In the genomic region with DNA sequence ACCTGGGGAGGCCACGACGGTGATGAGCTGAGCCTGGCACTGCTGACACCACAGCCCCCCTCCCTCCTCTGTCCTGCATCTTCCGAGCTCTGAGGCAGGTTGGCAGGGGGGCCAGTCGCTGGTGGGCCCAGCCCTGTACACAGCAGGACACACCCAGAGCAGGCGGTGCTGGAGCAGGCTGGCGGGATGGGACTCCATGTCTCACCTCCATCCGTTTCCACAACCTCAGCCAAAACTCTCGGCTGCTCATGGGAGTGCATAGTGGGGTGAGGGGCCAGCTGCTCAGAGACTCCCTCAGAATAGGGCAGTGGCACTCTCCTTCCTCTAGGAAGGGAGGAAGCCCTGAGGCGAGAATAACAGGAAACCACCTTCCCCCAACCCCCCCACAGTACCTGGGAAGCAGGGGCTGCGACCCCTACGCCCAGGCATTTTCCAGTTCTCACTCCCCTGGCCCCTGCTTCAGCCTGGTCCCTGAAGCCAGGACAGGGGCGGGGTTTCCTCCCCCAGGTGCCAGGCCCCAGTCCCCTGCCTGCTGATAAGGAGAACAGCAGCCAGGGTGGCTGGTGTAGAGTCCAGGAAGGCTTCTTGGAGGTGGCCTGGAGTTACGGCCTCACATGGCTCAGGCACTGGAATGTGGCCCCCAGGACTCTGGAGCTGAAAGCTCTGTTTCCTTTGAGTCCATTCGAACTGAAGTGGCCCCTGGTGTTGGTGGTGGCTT, we compare ENCODE assay signal across 9 cellular contexts. TPM values are rescaled to one million over a fixed set of nuclear protein-coding genes. Genes with fewer than 3 reads are reported as not detected.
DNase-seq lines count a peak whose midpoint lies in the region; ATAC-seq and TF ChIP-seq lines count a peak whose summit lies in the region.
"Had no signal": no experiment of that assay in that cellular context is flagged by ENCODE, and none has a peak within 500 bp of the region (broad histone marks: within the 10 kb centered on the region; RNA-seq: fewer than 3 reads in every experiment).

No MANE protein-coding gene starts in this region.

- no peaks in the 10 kb centered on the region for H3K9me3 Mint-ChIP-seq in CD4-positive, CD25-positive, alpha-beta regulatory T cell
- H3K9me3 Mint-ChIP-seq in osteocyte (ENCODE audit: unreplicated experiment), result no peaks in the 10 kb centered on the region

- H3K27me3 ChIP-seq in CD4-positive, CD25-positive, alpha-beta regulatory T cell (ENCODE audit: control insufficient read depth, insufficient read depth, low read length), result no peaks in the 10 kb centered on the region
- H3K27me3 ChIP-seq in NT2/D1 (ENCODE audit: insufficient read depth, insufficient read length), result no peaks in the 10 kb centered on the region

- peaks cover 5% of the 10 kb centered on the region for H3K27me3 Mint-ChIP-seq in CD4-positive, CD25-positive, alpha-beta regulatory T cell
- H3K27me3 Mint-ChIP-seq in osteocyte (ENCODE audit: unreplicated experiment), result no peaks in the 10 kb centered on the region

- TF ChIP-seq CTCF in osteocyte (IDR thresholded peaks at IDR 0.05), result no peak

- no peak overlapping the region for H3K4me3 ChIP-seq in CD4-positive, CD25-positive, alpha-beta regulatory T cell (ENCODE audit: low read depth, low read length)
- H3K4me3 ChIP-seq in NT2/D1 (ENCODE audit: insufficient read length, low read depth), result no peak overlapping the region

- ATAC-seq in CD4-positive, CD25-positive, alpha-beta regulatory T cell (ENCODE audit: low read depth in 2 of 2), result no peak
- ATAC-seq in HG03025 (IDR thresholded peaks at IDR 0.05; ENCODE audit: low FRiP score, unreplicated experiment), result no peak

- no peaks in the 10 kb centered on the region for H3K36me3 ChIP-seq in CD4-positive, CD25-positive, alpha-beta regulatory T cell (ENCODE audit: control insufficient read depth, insufficient read depth, low read length)
- peaks cover 10% of the 10 kb centered on the region for H3K36me3 ChIP-seq in NT2/D1 (ENCODE audit: insufficient read depth, insufficient read length, low read length)

- H3K36me3 Mint-ChIP-seq in CD4-positive, CD25-positive, alpha-beta regulatory T cell, result no peaks in the 10 kb centered on the region
- H3K36me3 Mint-ChIP-seq in osteocyte (ENCODE audit: unreplicated experiment), result no peaks in the 10 kb centered on the region

- peaks cover 26% of the 10 kb centered on the region for H3K4me1 ChIP-seq in CD4-positive, CD25-positive, alpha-beta regulatory T cell (ENCODE audit: control insufficient read depth, insufficient read depth, low read length, poor library complexity, severe bottlenecking)
- H3K4me1 ChIP-seq in NT2/D1 (ENCODE audit: insufficient read depth, insufficient read length), result peaks cover 28% of the 10 kb centered on the region

- DNase-seq in CD4-positive, CD25-positive, alpha-beta regulatory T cell, result peak in 1 of 3 donors; percentile 44
- DNase-seq in NT2/D1 (ENCODE audit: low read depth, low spot score), result no peak
- DNase-seq in epithelial cell of prostate (ENCODE audit: low read depth, low spot score), result no peak
- no peak for DNase-seq in osteocyte (ENCODE audit: extremely low spot score, unreplicated experiment)
- no peak for DNase-seq in middle frontal gyrus (ENCODE audit: extremely low spot score, low spot score)
- no peak for DNase-seq in COLO829 (ENCODE audit: low spot score)
- DNase-seq in AML-193 (lab: John Stamatoyannopoulos, UW), result no peak
- DNase-seq: effector memory CD4-positive, alpha-beta T cell had no signal

- peak overlapping the region; percentile 38 to 79 (median 52) for H3K27ac Mint-ChIP-seq in CD4-positive, CD25-positive, alpha-beta regulatory T cell
- peak overlapping the region; percentile 54 for H3K27ac Mint-ChIP-seq in osteocyte (ENCODE audit: unreplicated experiment)

- peak overlapping the region; percentile 23 for H3K27ac ChIP-seq in CD4-positive, CD25-positive, alpha-beta regulatory T cell (ENCODE audit: insufficient read depth, low read length, poor library complexity, severe bottlenecking)
- H3K27ac ChIP-seq in epithelial cell of prostate, result peak overlapping the region; percentile 98

- H3K9me3 ChIP-seq in CD4-positive, CD25-positive, alpha-beta regulatory T cell (ENCODE audit: control insufficient read depth in 2 of 2, low read length in 2 of 2), result no peaks in the 10 kb centered on the region
- H3K9me3 ChIP-seq in NT2/D1 (ENCODE audit: insufficient read depth, low read length), result no peaks in the 10 kb centered on the region

- peaks cover 0 to 43% (median 16%) of the 10 kb centered on the region in 4 donors for H3K4me1 Mint-ChIP-seq in CD4-positive, CD25-positive, alpha-beta regulatory T cell
- peaks cover 15% of the 10 kb centered on the region for H3K4me1 Mint-ChIP-seq in osteocyte (ENCODE audit: unreplicated experiment)

- H3K9ac ChIP-seq in NT2/D1 (ENCODE audit: insufficient read length, low read depth), result peak overlapping the region; percentile 71

- H3K4me3 Mint-ChIP-seq in CD4-positive, CD25-positive, alpha-beta regulatory T cell, result peak overlapping the region in 2 of 4 donors; percentile 32 to 64
- H3K4me3 Mint-ChIP-seq in osteocyte (ENCODE audit: unreplicated experiment), result no peak overlapping the region

RNA-seq across cellular contexts. Expression of a gene that starts 3.2 kb away (rescaled TPM):
- 17.0 TPM for total RNA-seq in CD4-positive, CD25-positive, alpha-beta regulatory T cell
- 1 to 10 TPM; 2.0 to 5.5 (median 4.0) TPM for polyA plus RNA-seq in CD4-positive, CD25-positive, alpha-beta regulatory T cell
- 8.1 TPM in 2 replicates for total RNA-seq in osteocyte

RNA-seq across cellular contexts. Expression of a gene that starts 12.7 kb away (rescaled TPM):
- 2.8 TPM for total RNA-seq in CD4-positive, CD25-positive, alpha-beta regulatory T cell
- polyA plus RNA-seq in CD4-positive, CD25-positive, alpha-beta regulatory T cell, result not detected
- total RNA-seq in osteocyte, result 1.6 TPM in 2 replicates

RNA-seq across cellular contexts. Expression of a gene that starts 22.4 kb away (rescaled TPM):
- total RNA-seq in CD4-positive, CD25-positive, alpha-beta regulatory T cell, result 270 TPM
- 100 to 1,000 TPM; 329 to 413 (median 371) TPM for polyA plus RNA-seq in CD4-positive, CD25-positive, alpha-beta regulatory T cell
- total RNA-seq in osteocyte, result 150 and 166 TPM in 2 replicates

RNA-seq across cellular contexts. Expression of a gene that starts 45.4 kb away (rescaled TPM):
- 57.1 TPM for total RNA-seq in CD4-positive, CD25-positive, alpha-beta regulatory T cell
- polyA plus RNA-seq in CD4-positive, CD25-positive, alpha-beta regulatory T cell, result 1 to 10 TPM in 3 of 4 donors, under 1 TPM in 1; 0.13 to 1.2 (median 1.1) TPM
- 15.2 and 16.1 TPM in 2 replicates for total RNA-seq in osteocyte

RNA-seq across cellular contexts. Expression of a gene that starts 53.3 kb away (rescaled TPM):
- 62.5 TPM for total RNA-seq in CD4-positive, CD25-positive, alpha-beta regulatory T cell
- 100 to 1,000 TPM; 126 to 163 (median 143) TPM for polyA plus RNA-seq in CD4-positive, CD25-positive, alpha-beta regulatory T cell
- 46.1 and 47.4 TPM in 2 replicates for total RNA-seq in osteocyte
